In genomic region chr7:127953966-127954365, GRCh38 we compare ENCODE assay signal across 21 cellular contexts.
"Had no signal": no experiment of that assay in that cellular context is flagged by ENCODE, and none has a peak within 500 bp of the region (broad histone marks: within the 10 kb centered on the region; RNA-seq: fewer than 3 reads in every experiment).

No MANE protein-coding gene starts in this region.

- H3K27me3 Mint-ChIP-seq: activated B cell treated with CpG ODN at 0.5 μM for 24 hours; brain; naive B cell; stimulated activated naive B cell treated with anti-CD40 and anti-IgM and Interleukin-4, amounts not matched to agents 10 μg/mL and 1 μg/mL and 100 μg/mL, for 72 hours had no signal

- H3K4me1 ChIP-seq: colonic mucosa, uterus had no signal

- H3K4me1 Mint-ChIP-seq: activated B cell treated with CpG ODN at 0.5 μM for 24 hours had no signal

- H3K4me3 ChIP-seq: colonic mucosa, esophagus squamous epithelium, hepatocyte, tibial artery, uterus had no signal

- H3K9me3 Mint-ChIP-seq: activated B cell treated with CpG ODN at 0.5 μM for 24 hours; activated naive CD4-positive, alpha-beta T cell treated with anti-CD3 and anti-CD28 coated beads, Interleukin-2, amount 50 U/mL, for 72 hours; activated T-cell treated with anti-CD3 and anti-CD28 coated beads, Interleukin-2, amount 50 U/mL, for 72 hours; brain; naive B cell; stimulated activated naive B cell treated with anti-CD40 and anti-IgM and Interleukin-4, amounts not matched to agents 10 μg/mL and 1 μg/mL and 100 μg/mL, for 72 hours had no signal

- ATAC-seq: activated naive CD4-positive, alpha-beta T cell treated with anti-CD3 and anti-CD28 coated beads, Interleukin-2, amount 50 U/mL, for 72 hours; activated T-cell treated with anti-CD3 and anti-CD28 coated beads, Interleukin-2, amount 50 U/mL, for 72 hours; stimulated activated naive B cell treated with anti-CD40 and anti-IgM and Interleukin-4, amounts not matched to agents 10 μg/mL and 1 μg/mL and 100 μg/mL, for 72 hours had no signal

- H3K36me3 ChIP-seq: colonic mucosa, uterus had no signal

- H3K27ac Mint-ChIP-seq: activated B cell treated with CpG ODN at 0.5 μM for 24 hours; activated T-cell treated with anti-CD3 and anti-CD28 coated beads, Interleukin-2, amount 50 U/mL, for 72 hours; stimulated activated naive B cell treated with anti-CD40 and anti-IgM and Interleukin-4, amounts not matched to agents 10 μg/mL and 1 μg/mL and 100 μg/mL, for 72 hours had no signal

- H3K9me3 ChIP-seq: colonic mucosa, esophagus squamous epithelium, tibial artery, uterus had no signal

- H3K4me3 Mint-ChIP-seq: activated B cell treated with CpG ODN at 0.5 μM for 24 hours; activated T-cell treated with anti-CD3 and anti-CD28 coated beads, Interleukin-2, amount 50 U/mL, for 72 hours; brain; naive B cell; stimulated activated naive B cell treated with anti-CD40 and anti-IgM and Interleukin-4, amounts not matched to agents 10 μg/mL and 1 μg/mL and 100 μg/mL, for 72 hours had no signal

- DNase-seq: activated B cell treated with CpG ODN at 0.5 μM for 24 hours; activated CD4-positive, alpha-beta T cell treated with anti-CD3 and anti-CD28 coated beads for 48 hours; activated CD8-positive, alpha-beta memory T cell treated with anti-CD3 and anti-CD28 coated beads, Interleukin-2, amount 50 U/mL, for 48 hours; activated gamma-delta T cell; activated T-cell treated with anti-CD3 and anti-CD28 coated beads, Interleukin-2, amount 50 U/mL, for 72 hours; amygdala; central memory CD4-positive, alpha-beta T cell; colonic mucosa; effector CD4-positive, alpha-beta T cell; esophagus squamous epithelium; kidney; naive B cell; retina; stimulated activated CD4-positive, alpha-beta T cell treated with anti-CD3 and anti-CD28 coated beads, Interleukin-2, amount 100 ng/mL, for 48 hours; stimulated activated naive B cell treated with anti-CD40 and anti-IgM and Interleukin-4, amounts not matched to agents 10 μg/mL and 1 μg/mL and 100 μg/mL, for 72 hours; T-helper 2 cell; tibial artery; uterus had no signal

- H3K27me3 ChIP-seq: colonic mucosa, esophagus squamous epithelium, hepatocyte, tibial artery, uterus had no signal

- H3K27ac ChIP-seq: colonic mucosa, esophagus squamous epithelium, hepatocyte, tibial artery had no signal
